Comparison of ENCODE assay signal across 31 cellular contexts in the genomic region with DNA sequence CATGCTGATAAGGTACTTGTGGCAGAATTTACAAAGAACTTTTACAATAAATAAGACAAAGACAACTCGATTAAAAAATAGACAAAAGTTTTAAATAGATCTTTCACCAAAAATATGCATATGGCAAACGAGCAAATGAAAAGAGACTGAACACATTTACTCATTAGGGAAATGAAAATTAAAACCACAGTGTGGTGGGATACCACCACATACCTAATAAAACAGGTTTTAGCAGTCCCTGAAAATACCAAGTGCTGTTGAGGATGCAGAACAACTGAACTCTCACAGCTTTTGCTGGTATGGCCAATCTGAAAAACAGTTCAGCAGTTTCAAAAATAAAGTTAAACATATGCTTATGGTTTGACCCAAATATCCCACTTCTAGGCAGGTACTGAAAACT.
"Had no signal": no experiment of that assay in that cellular context is flagged by ENCODE, and none has a peak within 500 bp of the region (broad histone marks: within the 10 kb centered on the region; RNA-seq: fewer than 3 reads in every experiment).

No MANE protein-coding gene starts in this region.

- DNase-seq: activated CD4-positive, alpha-beta memory T cell treated with anti-CD3 and anti-CD28 coated beads for 36 hours; activated CD4-positive, alpha-beta T cell treated with anti-CD3 and anti-CD28 coated beads for 36 hours; activated CD4-positive, alpha-beta T cell treated with anti-CD3 and anti-CD28 coated beads, Interleukin-2, amount 10 ng/mL, durations not matched to agents 24 days and 14 days; activated CD4-positive, CD25-positive, alpha-beta regulatory T cell; activated CD4-positive, CD25-positive, alpha-beta regulatory T cell treated with anti-CD3 and anti-CD28 coated beads, Interleukin-2, amount 50 U/mL, for 72 hours; activated CD8-positive, alpha-beta memory T cell treated with anti-CD3 and anti-CD28 coated beads, Interleukin-2, amount 10 ng/mL, durations not matched to agents 7 days and 5 days; activated CD8-positive, alpha-beta memory T cell treated with anti-CD3 and anti-CD28 coated beads, Interleukin-2, amount 50 U/mL, for 4 hours; activated CD8-positive, alpha-beta T cell treated with anti-CD3 and anti-CD28 coated beads, Interleukin-2, amount 10 ng/mL, durations not matched to agents 7 days and 5 days; activated effector memory CD4-positive, alpha-beta T cell treated with anti-CD3 and anti-CD28 coated beads, Interleukin-2, amount 50 U/mL, for 16 hours; activated naive CD4-positive, alpha-beta T cell; activated naive CD4-positive, alpha-beta T cell treated with anti-CD3 and anti-CD28 coated beads, Interleukin-2, amount 10 ng/mL, durations not matched to agents 7 days and 5 days; activated naive CD8-positive, alpha-beta T cell treated with anti-CD3 and anti-CD28 coated beads, Interleukin-2, amount 10 ng/mL, durations not matched to agents 7 days and 5 days; activated T-cell treated with anti-CD3 and anti-CD28 coated beads, Interleukin-2, amount 50 U/mL, for 1 hour; activated T-cell treated with anti-CD3 and anti-CD28 coated beads, Interleukin-2, amount 50 U/mL, for 48 hours; central memory CD4-positive, alpha-beta T cell; cerebellar nuclear complex; colonic mucosa; effector CD8-positive, alpha-beta T cell; esophagus squamous epithelium; head of caudate nucleus; T-helper 17 cell; T1000 had no signal

- H3K4me3 Mint-ChIP-seq: activated CD4-positive, alpha-beta memory T cell treated with anti-CD3 and anti-CD28 coated beads for 36 hours; activated CD4-positive, alpha-beta T cell treated with anti-CD3 and anti-CD28 coated beads for 36 hours; activated CD4-positive, alpha-beta T cell treated with anti-CD3 and anti-CD28 coated beads, Interleukin-2, amount 10 ng/mL, durations not matched to agents 24 days and 14 days; activated CD8-positive, alpha-beta memory T cell treated with anti-CD3 and anti-CD28 coated beads, Interleukin-2, amount 10 ng/mL, durations not matched to agents 7 days and 5 days; activated CD8-positive, alpha-beta T cell treated with anti-CD3 and anti-CD28 coated beads, Interleukin-2, amount 10 ng/mL, durations not matched to agents 7 days and 5 days; activated naive CD4-positive, alpha-beta T cell treated with anti-CD3 and anti-CD28 coated beads, Interleukin-2, amount 10 ng/mL, durations not matched to agents 7 days and 5 days; activated naive CD8-positive, alpha-beta T cell treated with anti-CD3 and anti-CD28 coated beads, Interleukin-2, amount 10 ng/mL, durations not matched to agents 7 days and 5 days; activated T-helper 1 cell treated with anti-CD3 and anti-CD28 coated beads, Interleukin-12 subunit alpha, Interleukin-12 subunit beta, Interleukin-2, Interleukin-4 antibody, amounts not matched to agents 30 ng/mL and 10 ng/mL and 1 ng/mL, durations not matched to agents 14 hours and 24 hours and 36 hours; brain; T-helper 17 cell; T-helper 2 cell treated with Interferon-gamma antibody and Interleukin-4, amounts not matched to agents 5 μg/mL and 100 μg/mL, for 36 hours had no signal

- H3K4me3 ChIP-seq: ascending aorta, breast epithelium, cardiac muscle cell, colonic mucosa, esophagus squamous epithelium had no signal

- H3K36me3 ChIP-seq: ascending aorta, breast epithelium, cardiac muscle cell, colonic mucosa, esophagus squamous epithelium had no signal

- ATAC-seq: activated CD4-positive, alpha-beta T cell treated with anti-CD3 and anti-CD28 coated beads for 36 hours; activated CD8-positive, alpha-beta memory T cell treated with anti-CD3 and anti-CD28 coated beads, Interleukin-2, amount 10 ng/mL, durations not matched to agents 7 days and 5 days; activated CD8-positive, alpha-beta T cell treated with anti-CD3 and anti-CD28 coated beads, Interleukin-2, amount 10 ng/mL, durations not matched to agents 7 days and 5 days; activated naive CD4-positive, alpha-beta T cell treated with anti-CD3 and anti-CD28 coated beads, Interleukin-2, amount 50 U/mL, for 72 hours; T-helper 17 cell had no signal

- H3K27ac ChIP-seq: ascending aorta, breast epithelium, cardiac muscle cell, colonic mucosa, epithelial cell of prostate, esophagus squamous epithelium had no signal

- H3K27ac Mint-ChIP-seq: activated CD4-positive, alpha-beta memory T cell treated with anti-CD3 and anti-CD28 coated beads for 36 hours; activated CD4-positive, alpha-beta T cell treated with anti-CD3 and anti-CD28 coated beads for 36 hours; activated CD4-positive, alpha-beta T cell treated with anti-CD3 and anti-CD28 coated beads, Interleukin-2, amount 10 ng/mL, durations not matched to agents 24 days and 14 days; activated CD8-positive, alpha-beta memory T cell treated with anti-CD3 and anti-CD28 coated beads, Interleukin-2, amount 10 ng/mL, durations not matched to agents 7 days and 5 days; activated CD8-positive, alpha-beta T cell treated with anti-CD3 and anti-CD28 coated beads, Interleukin-2, amount 10 ng/mL, durations not matched to agents 7 days and 5 days; activated naive CD4-positive, alpha-beta T cell treated with anti-CD3 and anti-CD28 coated beads, Interleukin-2, amount 10 ng/mL, durations not matched to agents 7 days and 5 days; activated naive CD4-positive, alpha-beta T cell treated with anti-CD3 and anti-CD28 coated beads, Interleukin-2, amount 50 U/mL, for 72 hours; activated naive CD8-positive, alpha-beta T cell treated with anti-CD3 and anti-CD28 coated beads, Interleukin-2, amount 10 ng/mL, durations not matched to agents 7 days and 5 days; activated T-helper 1 cell treated with anti-CD3 and anti-CD28 coated beads, Interleukin-12 subunit alpha, Interleukin-12 subunit beta, Interleukin-2, Interleukin-4 antibody, amounts not matched to agents 30 ng/mL and 10 ng/mL and 1 ng/mL, durations not matched to agents 14 hours and 24 hours and 36 hours; activated T-helper 2 cell treated with anti-CD3 and anti-CD28 coated beads, Interferon-gamma antibody, Interleukin-2, Interleukin-4, amounts not matched to agents 10 μg/mL and 5 μg/mL and 100 μg/mL, durations not matched to agents 14 hours and 24 hours and 36 hours; brain; T-helper 17 cell; T-helper 2 cell treated with Interferon-gamma antibody and Interleukin-4, amounts not matched to agents 5 μg/mL and 100 μg/mL, for 36 hours had no signal

- H3K9me3 Mint-ChIP-seq: activated CD4-positive, alpha-beta memory T cell treated with anti-CD3 and anti-CD28 coated beads for 36 hours; activated naive CD4-positive, alpha-beta T cell treated with anti-CD3 and anti-CD28 coated beads, Interleukin-2, amount 10 ng/mL, durations not matched to agents 7 days and 5 days; activated naive CD4-positive, alpha-beta T cell treated with anti-CD3 and anti-CD28 coated beads, Interleukin-2, amount 50 U/mL, for 72 hours; activated naive CD8-positive, alpha-beta T cell treated with anti-CD3 and anti-CD28 coated beads, Interleukin-2, amount 10 ng/mL, durations not matched to agents 7 days and 5 days; activated T-helper 1 cell treated with anti-CD3 and anti-CD28 coated beads, Interleukin-12 subunit alpha, Interleukin-12 subunit beta, Interleukin-2, Interleukin-4 antibody, amounts not matched to agents 30 ng/mL and 10 ng/mL and 1 ng/mL, durations not matched to agents 14 hours and 24 hours and 36 hours; activated T-helper 2 cell treated with anti-CD3 and anti-CD28 coated beads, Interferon-gamma antibody, Interleukin-2, Interleukin-4, amounts not matched to agents 10 μg/mL and 5 μg/mL and 100 μg/mL, durations not matched to agents 14 hours and 24 hours and 36 hours; T-helper 2 cell treated with Interferon-gamma antibody and Interleukin-4, amounts not matched to agents 5 μg/mL and 100 μg/mL, for 36 hours had no signal

- H3K36me3 Mint-ChIP-seq: activated CD4-positive, alpha-beta memory T cell treated with anti-CD3 and anti-CD28 coated beads for 36 hours; activated CD8-positive, alpha-beta memory T cell treated with anti-CD3 and anti-CD28 coated beads, Interleukin-2, amount 10 ng/mL, durations not matched to agents 7 days and 5 days; activated naive CD4-positive, alpha-beta T cell treated with anti-CD3 and anti-CD28 coated beads, Interleukin-2, amount 10 ng/mL, durations not matched to agents 7 days and 5 days; activated naive CD4-positive, alpha-beta T cell treated with anti-CD3 and anti-CD28 coated beads, Interleukin-2, amount 50 U/mL, for 72 hours; activated naive CD8-positive, alpha-beta T cell treated with anti-CD3 and anti-CD28 coated beads, Interleukin-2, amount 10 ng/mL, durations not matched to agents 7 days and 5 days; brain had no signal

- H3K4me1 Mint-ChIP-seq: activated CD4-positive, alpha-beta T cell treated with anti-CD3 and anti-CD28 coated beads, Interleukin-2, amount 10 ng/mL, durations not matched to agents 24 days and 14 days; activated naive CD4-positive, alpha-beta T cell treated with anti-CD3 and anti-CD28 coated beads, Interleukin-2, amount 10 ng/mL, durations not matched to agents 7 days and 5 days; activated naive CD8-positive, alpha-beta T cell treated with anti-CD3 and anti-CD28 coated beads, Interleukin-2, amount 10 ng/mL, durations not matched to agents 7 days and 5 days; brain had no signal

- H3K27me3 Mint-ChIP-seq: activated CD4-positive, alpha-beta memory T cell treated with anti-CD3 and anti-CD28 coated beads for 36 hours had no signal

- H3K9me3 ChIP-seq: ascending aorta, breast epithelium, colonic mucosa, esophagus squamous epithelium had no signal
